8 cellular contexts compared by ENCODE assay signal in the genomic region with DNA sequence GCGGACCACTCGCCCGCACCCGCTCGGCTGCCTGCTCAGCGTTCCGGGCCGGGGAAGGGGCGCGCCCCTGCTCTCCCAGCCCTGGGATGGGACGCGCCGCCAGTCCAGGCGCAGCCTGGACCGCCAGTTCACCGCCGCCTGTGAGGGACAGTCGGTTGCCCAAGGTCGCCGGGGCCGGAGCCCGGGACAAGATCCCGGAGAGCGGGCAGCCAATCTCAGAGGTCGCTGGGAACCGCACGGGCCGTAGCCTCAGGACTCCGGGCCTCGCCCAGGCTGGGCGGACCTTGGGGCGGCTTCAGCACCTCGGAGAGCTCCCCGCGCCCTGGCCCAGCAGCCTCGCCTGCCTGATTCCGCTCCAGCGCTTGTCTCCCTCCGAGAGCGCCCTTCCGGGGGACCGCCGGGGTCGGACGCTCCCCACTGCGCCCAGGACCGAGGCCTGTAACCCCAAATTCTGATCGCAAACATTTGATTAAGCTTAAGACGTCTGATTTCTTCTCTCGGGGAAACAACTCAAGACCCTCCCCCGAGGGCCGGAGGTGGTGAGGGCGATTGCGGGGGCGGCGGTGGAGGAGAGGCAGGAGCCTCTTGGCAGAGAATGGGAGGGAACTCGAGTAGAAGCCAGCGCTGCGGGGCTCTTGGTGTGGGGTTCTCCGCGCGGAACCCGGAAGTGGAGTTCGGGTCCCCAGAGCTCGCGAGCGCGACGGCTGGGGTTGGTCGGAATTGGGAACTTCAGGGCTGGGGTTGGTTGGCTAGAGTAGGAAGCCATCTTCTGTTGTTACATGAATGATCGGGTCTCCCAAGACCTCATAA. TPM values are rescaled to one million over a fixed set of nuclear protein-coding genes. Genes with fewer than 3 reads are reported as not detected.
DNase-seq lines count a peak whose midpoint lies in the region; ATAC-seq, FAIRE-seq and TF ChIP-seq lines count a peak whose summit lies in the region.

No MANE protein-coding gene starts in this region.

- H3K27ac Mint-ChIP-seq in activated naive CD8-positive, alpha-beta T cell: no peak overlapping the region

- ATAC-seq in GM18867 (IDR thresholded peaks at IDR 0.05; ENCODE audit: unreplicated experiment) (peak; percentile 64), HG03432 (IDR thresholded peaks at IDR 0.05; ENCODE audit: unreplicated experiment) (peak; percentile 68), Right ventricle myocardium inferior (peak; percentile 94), pancreas (peak; percentile 88 to 93 (median 92))

- H3K27me3 Mint-ChIP-seq in activated naive CD8-positive, alpha-beta T cell: peaks cover 12% of the 10 kb centered on the region

- peaks cover 2% of the 10 kb centered on the region for H3K36me3 Mint-ChIP-seq in activated naive CD8-positive, alpha-beta T cell

- TF ChIP-seq EP300 in SK-N-SH (IDR thresholded peaks at IDR 0.05; ENCODE audit: borderline replicate concordance in 1 of 2, low read depth in 1 of 2, low read length in 1 of 2): no peak

- intact Hi-C loops in Right ventricle myocardium inferior (cut with DNase I): loop anchor here (2.0 kb wide), 1 partner anchor 144 kb away; no protein-coding TSS in a partner anchor
- intact Hi-C loops in pancreas (cut with DNase I): no loop called here

- H3K36me3 ChIP-seq in SK-N-SH (replicated peaks in 1 of 2; ENCODE audit: control insufficient read depth in 1 of 2, insufficient read depth in 2 of 2, low read length in 1 of 2) (peaks cover 0 to 6% of the 10 kb centered on the region in 2 experiments), pancreas (peaks cover 0 to 9% (median 0%) of the 10 kb centered on the region in 3 donors), thymus (ENCODE audit: control insufficient read depth, insufficient read depth) (peaks cover 19% of the 10 kb centered on the region)

- no peak overlapping the region for H3K9ac ChIP-seq in SK-N-SH

- H3K4me1 Mint-ChIP-seq in activated naive CD8-positive, alpha-beta T cell (ENCODE audit: low read depth): peaks cover 18% of the 10 kb centered on the region

- no peak for FAIRE-seq in pancreas (lab: Jason Lieb, UNC)

- peaks cover 0 to 27% of the 10 kb centered on the region in 2 experiments; a peak in 2 of 4 replicates for H3K4me1 ChIP-seq in SK-N-SH (ENCODE audit: control insufficient read depth in 1 of 2, insufficient read depth in 2 of 2, low read depth in 1 of 2, low read length in 1 of 2)
- H3K4me1 ChIP-seq in pancreas: peaks cover 0 to 9% (median 6%) of the 10 kb centered on the region in 3 donors
- peaks cover 15% of the 10 kb centered on the region for H3K4me1 ChIP-seq in thymus (ENCODE audit: control insufficient read depth, insufficient read depth, low read length)

- H3K79me2 ChIP-seq in SK-N-SH (ENCODE audit: insufficient read depth): no peaks in the 10 kb centered on the region

- H3K9me3 ChIP-seq in SK-N-SH: no peaks in the 10 kb centered on the region
- H3K9me3 ChIP-seq in pancreas: no peaks in the 10 kb centered on the region
- no peaks in the 10 kb centered on the region for H3K9me3 ChIP-seq in thymus (ENCODE audit: control insufficient read depth)

- no peaks in the 10 kb centered on the region for H3K9me3 Mint-ChIP-seq in activated naive CD8-positive, alpha-beta T cell (ENCODE audit: low read depth)

- CTCF ChIA-PET in SK-N-SH (lab: Yijun Ruan, JAX): interaction anchor here (0.8 to 7.6 kb wide), 42 partner anchors 9 to 222 kb away, joined by 3 to 204 read pairs (median 5); a partner anchor contains a TSS

- 31% methylated on average over 26 of the region's 71 CpGs for WGBS in SK-N-SH (ENCODE audit: low lambda C conversion rate)
- WGBS in pancreas, 2 donors: 2 to 3% methylated on average over 61 to 71 of the region's 71 CpGs
- 3% methylated on average over 71 of the region's 71 CpGs for WGBS in thymus

- no peak for TF ChIP-seq RAD21 in SK-N-SH (IDR thresholded peaks at IDR 0.05; ENCODE audit: low read length)

- no peaks in the 10 kb centered on the region for H3K9me2 ChIP-seq in SK-N-SH

- no peak overlapping the region for H3K27ac ChIP-seq in SK-N-SH (ENCODE audit: low read depth in 2 of 2, low read length in 1 of 2)
- no peak overlapping the region for H3K27ac ChIP-seq in pancreas
- no peak overlapping the region for H3K27ac ChIP-seq in thymus (ENCODE audit: low read depth)

- TF ChIP-seq CTCF in SK-N-SH (IDR thresholded peaks at IDR 0.05) (no peak), pancreas (IDR thresholded peaks at IDR 0.05) (no peak)

- H4K20me1 ChIP-seq in SK-N-SH (ENCODE audit: insufficient read depth): peaks cover 18% of the 10 kb centered on the region

- H2AFZ ChIP-seq in SK-N-SH (ENCODE audit: low read depth): no peak overlapping the region

- peak overlapping the region; percentile 52 to 60 for H3K4me3 ChIP-seq in SK-N-SH (ENCODE audit: low read depth in 2 of 2, low read length in 1 of 2)
- peak overlapping the region; percentile 23 to 57 (median 32) for H3K4me3 ChIP-seq in pancreas
- H3K4me3 ChIP-seq in thymus (ENCODE audit: low read length): peak overlapping the region; percentile 47

- peak overlapping the region; percentile 94 for H3K4me2 ChIP-seq in SK-N-SH

- H3K27me3 ChIP-seq in SK-N-SH (ENCODE audit: insufficient read depth) (peaks cover 15% of the 10 kb centered on the region), pancreas (peaks cover 0 to 19% (median 3%) of the 10 kb centered on the region in 4 donors), thymus (ENCODE audit: control insufficient read depth, insufficient read depth) (peaks cover 50% of the 10 kb centered on the region)

- H3K4me3 Mint-ChIP-seq in activated naive CD8-positive, alpha-beta T cell: peak overlapping the region; percentile 78

- peaks cover 17% of the 10 kb centered on the region for H3F3A ChIP-seq in SK-N-SH (replicated peaks; ENCODE audit: insufficient read depth)

- POLR2A ChIA-PET in SK-N-SH (lab: Yijun Ruan, JAX): interaction anchor here (1.6 kb wide), 1 partner anchor 12 kb away, joined by 7 read pairs; a partner anchor contains a TSS

- peak; percentile 74 for DNase-seq in A172 (ENCODE audit: low spot score)
- DNase-seq in SK-N-SH: peak; percentile 80
- peak; percentile 90 for DNase-seq in Right ventricle myocardium inferior (ENCODE audit: missing footprints)
- peak; percentile 82 to 96 (median 90) for DNase-seq in pancreas

TF ChIP-seq in SK-N-SH, 30 proteins besides CTCF, POLR2A, EP300 and RAD21 (continues in another document):
- TF ChIP-seq, protein P1, sequence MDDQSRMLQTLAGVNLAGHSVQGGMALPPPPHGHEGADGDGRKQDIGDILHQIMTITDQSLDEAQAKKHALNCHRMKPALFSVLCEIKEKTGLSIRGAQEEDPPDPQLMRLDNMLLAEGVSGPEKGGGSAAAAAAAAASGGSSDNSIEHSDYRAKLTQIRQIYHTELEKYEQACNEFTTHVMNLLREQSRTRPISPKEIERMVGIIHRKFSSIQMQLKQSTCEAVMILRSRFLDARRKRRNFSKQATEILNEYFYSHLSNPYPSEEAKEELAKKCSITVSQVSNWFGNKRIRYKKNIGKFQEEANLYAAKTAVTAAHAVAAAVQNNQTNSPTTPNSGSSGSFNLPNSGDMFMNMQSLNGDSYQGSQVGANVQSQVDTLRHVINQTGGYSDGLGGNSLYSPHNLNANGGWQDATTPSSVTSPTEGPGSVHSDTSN (IDR thresholded peaks at IDR 0.05): no peak; the same call in 1 of the 2 replicates
- TF ChIP-seq TAF1 (IDR thresholded peaks at IDR 0.05; ENCODE audit: borderline replicate concordance, low read depth, low read length): no peak
- TF ChIP-seq, protein P2, sequence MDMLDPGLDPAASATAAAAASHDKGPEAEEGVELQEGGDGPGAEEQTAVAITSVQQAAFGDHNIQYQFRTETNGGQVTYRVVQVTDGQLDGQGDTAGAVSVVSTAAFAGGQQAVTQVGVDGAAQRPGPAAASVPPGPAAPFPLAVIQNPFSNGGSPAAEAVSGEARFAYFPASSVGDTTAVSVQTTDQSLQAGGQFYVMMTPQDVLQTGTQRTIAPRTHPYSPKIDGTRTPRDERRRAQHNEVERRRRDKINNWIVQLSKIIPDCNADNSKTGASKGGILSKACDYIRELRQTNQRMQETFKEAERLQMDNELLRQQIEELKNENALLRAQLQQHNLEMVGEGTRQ (IDR thresholded peaks at IDR 0.05; ENCODE audit: borderline replicate concordance, low read depth, low read length): no peak
- no peak for TF ChIP-seq NRF1 (IDR thresholded peaks at IDR 0.05; ENCODE audit: low read depth, low read length)
- TF ChIP-seq, protein P3, sequence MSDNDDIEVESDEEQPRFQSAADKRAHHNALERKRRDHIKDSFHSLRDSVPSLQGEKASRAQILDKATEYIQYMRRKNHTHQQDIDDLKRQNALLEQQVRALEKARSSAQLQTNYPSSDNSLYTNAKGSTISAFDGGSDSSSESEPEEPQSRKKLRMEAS (IDR thresholded peaks at IDR 0.05; ENCODE audit: low read depth): peak; percentile 65; the same call in 1 of the 2 replicates
- 0 out of 2 replicates have a peak, but pooled peaks have one; percentile 30 for TF ChIP-seq MXI1 (IDR thresholded peaks at IDR 0.05; ENCODE audit: low read depth, low read length)

RNA-seq across cellular contexts. Expression of a gene that starts 1.1 kb away (rescaled TPM):
- total RNA-seq in A172 (2014; rRNA removed; shearing (Covaris generic)): 4.0 and 5.5 TPM in 2 replicates
- 0.13 and 0.26 TPM in 2 replicates for polyA plus RNA-seq in SK-N-SH (2012; rRNA removed)
- polyA plus RNA-seq in SK-N-SH (2012; cell fraction: cytosol; rRNA removed): 0.08 and 0.18 TPM in 2 replicates
- 0.36 and 0.39 TPM in 2 replicates for polyA plus RNA-seq in SK-N-SH (2012; cell fraction: nucleus; rRNA removed)
- total RNA-seq in Right ventricle myocardium inferior: not detected
- under 1 TPM; 0.08 to 0.62 (median 0.20) TPM for total RNA-seq in pancreas
- polyA plus RNA-seq in pancreas: under 1 TPM in 1 of 2 donors, not detected in 1; 0.66 TPM
- 0.23 TPM for polyA plus RNA-seq in thymus

RNA-seq across cellular contexts. Expression of a gene that starts 11.2 kb away (rescaled TPM):
- 8.9 and 13.3 TPM in 2 replicates for total RNA-seq in A172 (2014; rRNA removed; shearing (Covaris generic))
- polyA plus RNA-seq in SK-N-SH (2012; rRNA removed) (1,545 and 2,395 TPM in 2 replicates), pancreas (10 to 100 TPM; 23.6 to 66.5 TPM), thymus (150 TPM)
- polyA plus RNA-seq in SK-N-SH (2012; cell fraction: cytosol; rRNA removed): 1,392 and 2,174 TPM in 2 replicates
- 538 and 1,110 TPM in 2 replicates for polyA plus RNA-seq in SK-N-SH (2012; cell fraction: nucleus; rRNA removed)
- total RNA-seq in Right ventricle myocardium inferior (3.2 TPM), pancreas (10 to 100 TPM in 4 of 6 donors, 1 to 10 TPM in 2; 4.3 to 84.4 (median 16.5) TPM)

RNA-seq across cellular contexts. Expression of a gene that starts 45.4 kb away (rescaled TPM):
- total RNA-seq in A172 (2014; rRNA removed; shearing (Covaris generic)): 88.1 and 89.0 TPM in 2 replicates
- polyA plus RNA-seq in SK-N-SH (2012; rRNA removed) (23.9 and 33.2 TPM in 2 replicates), pancreas (10 to 100 TPM; 81.1 to 88.8 TPM), thymus (139 TPM)
- 9.1 and 17.5 TPM in 2 replicates for polyA plus RNA-seq in SK-N-SH (2012; cell fraction: cytosol; rRNA removed)
- polyA plus RNA-seq in SK-N-SH (2012; cell fraction: nucleus; rRNA removed): 80.1 and 95.5 TPM in 2 replicates
- total RNA-seq in Right ventricle myocardium inferior (67.5 TPM), pancreas (10 to 100 TPM; 34.1 to 46.3 (median 35.0) TPM)
